In the genomic region with DNA sequence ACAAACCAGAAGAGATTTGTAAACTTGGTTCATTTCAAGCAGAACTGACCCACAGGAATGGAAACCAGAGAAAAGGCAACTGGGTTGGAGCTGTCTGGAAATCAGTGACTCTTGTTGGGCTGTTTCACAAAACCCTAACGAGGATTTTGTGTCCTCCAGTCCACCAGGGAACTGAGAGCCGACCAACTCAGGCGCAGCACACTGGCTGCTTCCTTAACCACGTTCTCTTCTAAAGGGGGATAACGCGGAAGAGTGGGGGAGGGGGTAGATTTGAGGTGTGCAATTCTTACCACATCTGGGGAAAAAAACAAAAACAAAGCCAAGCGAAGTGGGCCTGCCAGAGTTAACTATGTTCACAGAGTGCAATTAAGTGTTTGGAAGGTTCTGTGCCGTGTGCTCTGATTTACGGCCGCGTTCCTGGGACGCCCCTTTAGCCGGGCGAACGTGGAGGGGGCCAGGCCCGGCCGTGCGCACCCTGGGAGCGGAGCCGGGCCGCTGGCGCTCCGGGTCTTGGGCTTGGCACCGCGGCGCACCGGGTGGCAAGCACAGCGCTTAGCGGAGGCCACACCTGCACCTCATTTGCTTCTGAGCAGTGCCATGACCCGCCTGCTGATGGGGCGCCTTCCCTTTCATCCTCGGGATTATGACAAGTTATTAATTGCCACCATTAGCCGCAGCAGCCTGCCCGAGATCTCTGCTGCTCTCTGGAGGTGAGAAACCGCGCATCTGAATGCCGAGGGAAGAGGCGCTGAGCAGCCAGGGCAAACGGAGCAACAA, we compare ENCODE assay signal across 8 cellular contexts.
DNase-seq lines count a peak whose midpoint lies in the region; ATAC-seq and TF ChIP-seq lines count a peak whose summit lies in the region.
"Had no signal": no experiment of that assay in that cellular context is flagged by ENCODE, and none has a peak within 500 bp of the region (broad histone marks: within the 10 kb centered on the region; RNA-seq: fewer than 3 reads in every experiment).

No MANE protein-coding gene starts in this region.

- ATAC-seq in GM19438 (IDR thresholded peaks at IDR 0.05; ENCODE audit: low read depth, unreplicated experiment) = peak; percentile 47
- peak; percentile 51; the same call in 2 of the 3 replicates for ATAC-seq in SK-N-SH treated with all-trans-retinoic acid at 6 μM for 48 hours
- no peak for ATAC-seq in natural killer cell treated with Interleukin-12 subunit alpha and Interleukin-12 subunit beta and Interleukin-15 and Interleukin-18, amount 100 ng/mL, for 72 hours
- no peak for ATAC-seq in omental fat pad (ENCODE audit: low FRiP score)

- H3K27ac Mint-ChIP-seq in natural killer cell treated with Interleukin-12 subunit alpha and Interleukin-12 subunit beta and Interleukin-15 and Interleukin-18, amount 100 ng/mL, for 72 hours = no peak overlapping the region

- no peaks in the 10 kb centered on the region for H3K4me1 Mint-ChIP-seq in natural killer cell treated with Interleukin-12 subunit alpha and Interleukin-12 subunit beta and Interleukin-15 and Interleukin-18, amount 100 ng/mL, for 72 hours (ENCODE audit: low read depth in 2 of 2)

- no peaks in the 10 kb centered on the region for H3K9me3 ChIP-seq in iPS DF 6.9 (ENCODE audit: control insufficient read depth, insufficient read depth, low read length)

- no peak overlapping the region for H3K27ac ChIP-seq in iPS DF 6.9 (ENCODE audit: low read length)

- no peak for DNase-seq in iPS DF 6.9 (ENCODE audit: low read depth, low spot score)
- peak; percentile 80 for DNase-seq in retina
- no peak for DNase-seq in NCI-H187 treated with DMSO at 0.1 percent for 48 hours (lab: John Stamatoyannopoulos, UW)
- no peak for DNase-seq in natural killer cell treated with Interleukin-12 subunit alpha and Interleukin-12 subunit beta and Interleukin-15 and Interleukin-18, amount 100 ng/mL, for 72 hours (ENCODE audit: low spot score)
- no peak for DNase-seq in omental fat pad (ENCODE audit: low spot score)
- DNase-seq: activated CD8-positive, alpha-beta memory T cell treated with anti-CD3 and anti-CD28 coated beads for 24 hours had no signal

- H3K4me3 Mint-ChIP-seq in natural killer cell treated with Interleukin-12 subunit alpha and Interleukin-12 subunit beta and Interleukin-15 and Interleukin-18, amount 100 ng/mL, for 72 hours = no peak overlapping the region

- peak overlapping the region; percentile 61; the same call in 1 of the 2 replicates for H3K4me3 ChIP-seq in iPS DF 6.9 (ENCODE audit: low read length)

- TF ChIP-seq CTCF in omental fat pad (IDR thresholded peaks at IDR 0.05) = no peak

- H3K36me3 Mint-ChIP-seq in natural killer cell treated with Interleukin-12 subunit alpha and Interleukin-12 subunit beta and Interleukin-15 and Interleukin-18, amount 100 ng/mL, for 72 hours = peaks cover 5% of the 10 kb centered on the region

- H3K27me3 Mint-ChIP-seq in natural killer cell treated with Interleukin-12 subunit alpha and Interleukin-12 subunit beta and Interleukin-15 and Interleukin-18, amount 100 ng/mL, for 72 hours = peaks cover 40 to 45% of the 10 kb centered on the region in 2 donors

- peaks cover 10% of the 10 kb centered on the region for H3K9me3 Mint-ChIP-seq in natural killer cell treated with Interleukin-12 subunit alpha and Interleukin-12 subunit beta and Interleukin-15 and Interleukin-18, amount 100 ng/mL, for 72 hours

- peaks cover 2% of the 10 kb centered on the region; the same call in 1 of the 2 replicates for H3K4me1 ChIP-seq in iPS DF 6.9 (ENCODE audit: control insufficient read depth, insufficient read depth, low read length)

- H3K36me3 ChIP-seq in iPS DF 6.9 (ENCODE audit: control insufficient read depth, insufficient read depth, low read length) = no peaks in the 10 kb centered on the region

- H3K27me3 ChIP-seq in iPS DF 6.9 (ENCODE audit: control insufficient read depth, insufficient read depth, low read length) = no peaks in the 10 kb centered on the region; the same call in 1 of the 2 replicates

- no CpG with 5 or more reads among the region's 39 CpGs for WGBS in iPS DF 6.9 (ENCODE audit: insufficient coverage, insufficient read length)

TF ChIP-seq in SK-N-SH treated with all-trans-retinoic acid at 6 μM for 48 hours, 23 proteins besides CTCF, POLR2A, EP300 and RAD21 (continues in another document):
- TF ChIP-seq OSR1 (CRISPR knock-in tag; IDR thresholded peaks at IDR 0.05) (no peak), BACH2 (CRISPR knock-in tag; IDR thresholded peaks at IDR 0.05; ENCODE audit: borderline replicate concordance) (no peak), ZC3H10 (CRISPR knock-in tag; IDR thresholded peaks at IDR 0.05) (no peak), TOX (CRISPR knock-in tag; IDR thresholded peaks at IDR 0.05; ENCODE audit: borderline replicate concordance) (no peak), ZNF565 (CRISPR knock-in tag; conservative IDR thresholded peaks at IDR 0.05; ENCODE audit: low read depth) (no peak), GLIS3 (CRISPR knock-in tag; IDR thresholded peaks at IDR 0.05) (no peak), TCF4 (CRISPR knock-in tag; IDR thresholded peaks at IDR 0.05; ENCODE audit: borderline replicate concordance) (no peak), ZFP3 (CRISPR knock-in tag; IDR thresholded peaks at IDR 0.05) (no peak), CSDC2 (CRISPR knock-in tag; IDR thresholded peaks at IDR 0.05) (no peak), ESRRG (CRISPR knock-in tag; IDR thresholded peaks at IDR 0.05) (no peak)
- TF ChIP-seq, protein P1, sequence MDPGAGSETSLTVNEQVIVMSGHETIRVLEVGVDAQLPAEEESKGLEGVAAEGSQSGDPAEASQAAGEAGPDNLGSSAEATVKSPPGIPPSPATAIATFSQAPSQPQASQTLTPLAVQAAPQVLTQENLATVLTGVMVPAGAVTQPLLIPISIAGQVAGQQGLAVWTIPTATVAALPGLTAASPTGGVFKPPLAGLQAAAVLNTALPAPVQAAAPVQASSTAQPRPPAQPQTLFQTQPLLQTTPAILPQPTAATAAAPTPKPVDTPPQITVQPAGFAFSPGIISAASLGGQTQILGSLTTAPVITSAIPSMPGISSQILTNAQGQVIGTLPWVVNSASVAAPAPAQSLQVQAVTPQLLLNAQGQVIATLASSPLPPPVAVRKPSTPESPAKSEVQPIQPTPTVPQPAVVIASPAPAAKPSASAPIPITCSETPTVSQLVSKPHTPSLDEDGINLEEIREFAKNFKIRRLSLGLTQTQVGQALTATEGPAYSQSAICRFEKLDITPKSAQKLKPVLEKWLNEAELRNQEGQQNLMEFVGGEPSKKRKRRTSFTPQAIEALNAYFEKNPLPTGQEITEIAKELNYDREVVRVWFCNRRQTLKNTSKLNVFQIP (CRISPR knock-in tag; IDR thresholded peaks at IDR 0.05; ENCODE audit: borderline replicate concordance, low read depth) = no peak
- TF ChIP-seq, protein P2, sequence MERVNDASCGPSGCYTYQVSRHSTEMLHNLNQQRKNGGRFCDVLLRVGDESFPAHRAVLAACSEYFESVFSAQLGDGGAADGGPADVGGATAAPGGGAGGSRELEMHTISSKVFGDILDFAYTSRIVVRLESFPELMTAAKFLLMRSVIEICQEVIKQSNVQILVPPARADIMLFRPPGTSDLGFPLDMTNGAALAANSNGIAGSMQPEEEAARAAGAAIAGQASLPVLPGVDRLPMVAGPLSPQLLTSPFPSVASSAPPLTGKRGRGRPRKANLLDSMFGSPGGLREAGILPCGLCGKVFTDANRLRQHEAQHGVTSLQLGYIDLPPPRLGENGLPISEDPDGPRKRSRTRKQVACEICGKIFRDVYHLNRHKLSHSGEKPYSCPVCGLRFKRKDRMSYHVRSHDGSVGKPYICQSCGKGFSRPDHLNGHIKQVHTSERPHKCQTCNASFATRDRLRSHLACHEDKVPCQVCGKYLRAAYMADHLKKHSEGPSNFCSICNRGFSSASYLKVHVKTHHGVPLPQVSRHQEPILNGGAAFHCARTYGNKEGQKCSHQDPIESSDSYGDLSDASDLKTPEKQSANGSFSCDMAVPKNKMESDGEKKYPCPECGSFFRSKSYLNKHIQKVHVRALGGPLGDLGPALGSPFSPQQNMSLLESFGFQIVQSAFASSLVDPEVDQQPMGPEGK (CRISPR knock-in tag; IDR thresholded peaks at IDR 0.05; ENCODE audit: borderline replicate concordance) = no peak
- TF ChIP-seq, protein P3, sequence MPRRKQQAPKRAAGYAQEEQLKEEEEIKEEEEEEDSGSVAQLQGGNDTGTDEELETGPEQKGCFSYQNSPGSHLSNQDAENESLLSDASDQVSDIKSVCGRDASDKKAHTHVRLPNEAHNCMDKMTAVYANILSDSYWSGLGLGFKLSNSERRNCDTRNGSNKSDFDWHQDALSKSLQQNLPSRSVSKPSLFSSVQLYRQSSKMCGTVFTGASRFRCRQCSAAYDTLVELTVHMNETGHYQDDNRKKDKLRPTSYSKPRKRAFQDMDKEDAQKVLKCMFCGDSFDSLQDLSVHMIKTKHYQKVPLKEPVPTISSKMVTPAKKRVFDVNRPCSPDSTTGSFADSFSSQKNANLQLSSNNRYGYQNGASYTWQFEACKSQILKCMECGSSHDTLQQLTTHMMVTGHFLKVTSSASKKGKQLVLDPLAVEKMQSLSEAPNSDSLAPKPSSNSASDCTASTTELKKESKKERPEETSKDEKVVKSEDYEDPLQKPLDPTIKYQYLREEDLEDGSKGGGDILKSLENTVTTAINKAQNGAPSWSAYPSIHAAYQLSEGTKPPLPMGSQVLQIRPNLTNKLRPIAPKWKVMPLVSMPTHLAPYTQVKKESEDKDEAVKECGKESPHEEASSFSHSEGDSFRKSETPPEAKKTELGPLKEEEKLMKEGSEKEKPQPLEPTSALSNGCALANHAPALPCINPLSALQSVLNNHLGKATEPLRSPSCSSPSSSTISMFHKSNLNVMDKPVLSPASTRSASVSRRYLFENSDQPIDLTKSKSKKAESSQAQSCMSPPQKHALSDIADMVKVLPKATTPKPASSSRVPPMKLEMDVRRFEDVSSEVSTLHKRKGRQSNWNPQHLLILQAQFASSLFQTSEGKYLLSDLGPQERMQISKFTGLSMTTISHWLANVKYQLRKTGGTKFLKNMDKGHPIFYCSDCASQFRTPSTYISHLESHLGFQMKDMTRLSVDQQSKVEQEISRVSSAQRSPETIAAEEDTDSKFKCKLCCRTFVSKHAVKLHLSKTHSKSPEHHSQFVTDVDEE (CRISPR knock-in tag; IDR thresholded peaks at IDR 0.05) = no peak
- TF ChIP-seq, protein P4, sequence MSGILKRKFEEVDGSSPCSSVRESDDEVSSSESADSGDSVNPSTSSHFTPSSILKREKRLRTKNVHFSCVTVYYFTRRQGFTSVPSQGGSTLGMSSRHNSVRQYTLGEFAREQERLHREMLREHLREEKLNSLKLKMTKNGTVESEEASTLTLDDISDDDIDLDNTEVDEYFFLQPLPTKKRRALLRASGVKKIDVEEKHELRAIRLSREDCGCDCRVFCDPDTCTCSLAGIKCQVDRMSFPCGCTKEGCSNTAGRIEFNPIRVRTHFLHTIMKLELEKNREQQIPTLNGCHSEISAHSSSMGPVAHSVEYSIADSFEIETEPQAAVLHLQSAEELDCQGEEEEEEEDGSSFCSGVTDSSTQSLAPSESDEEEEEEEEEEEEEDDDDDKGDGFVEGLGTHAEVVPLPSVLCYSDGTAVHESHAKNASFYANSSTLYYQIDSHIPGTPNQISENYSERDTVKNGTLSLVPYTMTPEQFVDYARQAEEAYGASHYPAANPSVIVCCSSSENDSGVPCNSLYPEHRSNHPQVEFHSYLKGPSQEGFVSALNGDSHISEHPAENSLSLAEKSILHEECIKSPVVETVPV (CRISPR knock-in tag; IDR thresholded peaks at IDR 0.05) = no peak

Comparison
In these comparisons a context has a peak if more than half of its experiments do, and no peak if none do; other contexts are left out.
1. ATAC-seq: peak in GM19438 (single experiment) and SK-N-SH treated with all-trans-retinoic acid at 6 μM for 48 hours (single experiment); none in natural killer cell treated with Interleukin-12 subunit alpha and Interleukin-12 subunit beta and Interleukin-15 and Interleukin-18, amount 100 ng/mL, for 72 hours (0 of 2) and omental fat pad (single experiment).